ENCODE assay signal across 9 cellular contexts in the genomic region with DNA sequence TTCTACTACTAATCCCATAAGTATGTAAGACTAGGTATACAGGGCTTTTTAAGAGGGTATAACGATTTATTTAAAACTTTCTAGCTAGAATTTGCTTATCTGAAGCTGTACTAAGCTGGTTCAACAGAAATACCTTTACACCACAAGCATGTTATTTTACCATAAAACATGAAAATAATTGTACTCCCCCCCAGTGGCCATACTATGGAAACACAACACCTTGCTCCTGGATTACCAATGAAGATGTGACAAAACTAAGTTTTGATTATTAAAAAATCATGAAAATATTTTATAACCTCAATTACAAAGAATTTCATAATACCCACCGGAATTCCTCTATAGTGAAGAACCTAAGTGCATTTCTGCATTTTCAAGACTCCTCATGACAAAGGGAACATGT. TPM values are rescaled to one million over a fixed set of nuclear protein-coding genes. Genes with fewer than 3 reads are reported as not detected.
DNase-seq lines count a peak whose midpoint lies in the region; ATAC-seq, FAIRE-seq and TF ChIP-seq lines count a peak whose summit lies in the region.
"Had no signal": no experiment of that assay in that cellular context is flagged by ENCODE, and none has a peak within 500 bp of the region (broad histone marks: within the 10 kb centered on the region; RNA-seq: fewer than 3 reads in every experiment).

No MANE protein-coding gene starts in this region.

- no peak overlapping the region for H3K9ac ChIP-seq in OCI-LY1 (ENCODE audit: low read length)

- H3K27ac ChIP-seq in OCI-LY1 (ENCODE audit: low read depth, low read length, poor library complexity, severe bottlenecking): no peak overlapping the region

- H3K4me1 ChIP-seq in OCI-LY1 (ENCODE audit: insufficient read depth, low read length, severe bottlenecking): peaks cover 17% of the 10 kb centered on the region

- H3K9me3 ChIP-seq in OCI-LY1 (ENCODE audit: low read length): no peaks in the 10 kb centered on the region

- no peak overlapping the region for H3K4me3 ChIP-seq in AG10803 (ENCODE audit: low read length)
- no peak overlapping the region for H3K4me3 ChIP-seq in OCI-LY1 (ENCODE audit: low read depth, low read length, poor library complexity, severe bottlenecking)

- H4K20me1 ChIP-seq in OCI-LY1 (ENCODE audit: insufficient read depth, low read length): no peaks in the 10 kb centered on the region

- H2AFZ ChIP-seq in OCI-LY1 (ENCODE audit: low read length): no peak overlapping the region

- H3K36me3 Mint-ChIP-seq in stimulated activated memory B cell treated with anti-CD40 and anti-IgM and Interleukin-4, amounts not matched to agents 10 μg/mL and 1 μg/mL and 100 μg/mL, for 72 hours: no peaks in the 10 kb centered on the region

- peaks cover 45% of the 10 kb centered on the region for H3K4me1 Mint-ChIP-seq in stimulated activated memory B cell treated with anti-CD40 and anti-IgM and Interleukin-4, amounts not matched to agents 10 μg/mL and 1 μg/mL and 100 μg/mL, for 72 hours

- no peaks in the 10 kb centered on the region for H3F3A ChIP-seq in OCI-LY1 (ENCODE audit: insufficient read depth, low read length)

- ATAC-seq in GM18868 (IDR thresholded peaks at IDR 0.05; ENCODE audit: unreplicated experiment) (peak; percentile 49), esophagus mucosa (peak; percentile 26), HG02938 (IDR thresholded peaks at IDR 0.05; ENCODE audit: unreplicated experiment) (no peak)
- peak; percentile 59 for ATAC-seq in stimulated activated memory B cell treated with anti-CD40 and anti-IgM and Interleukin-4, amounts not matched to agents 10 μg/mL and 1 μg/mL and 100 μg/mL, for 72 hours

- no peak overlapping the region for H3K27ac Mint-ChIP-seq in stimulated activated memory B cell treated with anti-CD40 and anti-IgM and Interleukin-4, amounts not matched to agents 10 μg/mL and 1 μg/mL and 100 μg/mL, for 72 hours

- H3K27me3 ChIP-seq in OCI-LY1 (ENCODE audit: insufficient read depth, low read length): no peaks in the 10 kb centered on the region

- no peaks in the 10 kb centered on the region for H3K27me3 Mint-ChIP-seq in stimulated activated memory B cell treated with anti-CD40 and anti-IgM and Interleukin-4, amounts not matched to agents 10 μg/mL and 1 μg/mL and 100 μg/mL, for 72 hours

- peak; percentile 40 for DNase-seq in AG10803 (ENCODE audit: low read depth)
- DNase-seq in activated CD8-positive, alpha-beta memory T cell treated with anti-CD3 and anti-CD28 coated beads, Interleukin-2, amount 50 U/mL, for 48 hours: no peak
- no peak for DNase-seq in frontal cortex (ENCODE audit: low spot score in 2 of 2)

- H3K36me3 ChIP-seq in OCI-LY1 (ENCODE audit: insufficient read depth, low read length): no peaks in the 10 kb centered on the region

- no peaks in the 10 kb centered on the region for H3K9me3 Mint-ChIP-seq in stimulated activated memory B cell treated with anti-CD40 and anti-IgM and Interleukin-4, amounts not matched to agents 10 μg/mL and 1 μg/mL and 100 μg/mL, for 72 hours

- no peak overlapping the region for H3K4me3 Mint-ChIP-seq in stimulated activated memory B cell treated with anti-CD40 and anti-IgM and Interleukin-4, amounts not matched to agents 10 μg/mL and 1 μg/mL and 100 μg/mL, for 72 hours

- H3K79me2 ChIP-seq in OCI-LY1 (ENCODE audit: insufficient read depth, low read length): no peaks in the 10 kb centered on the region

- H3K9me2 ChIP-seq in OCI-LY1 (ENCODE audit: low read depth, low read length): no peaks in the 10 kb centered on the region

- FAIRE-seq in frontal cortex (lab: Jason Lieb, UNC): no peak
- FAIRE-seq: endometrium had no signal

- peak; percentile 54 for TF ChIP-seq CTCF in AG10803 (conservative IDR thresholded peaks at IDR 0.05; ENCODE audit: low read length)
- TF ChIP-seq CTCF in OCI-LY1 (IDR thresholded peaks at IDR 0.05; ENCODE audit: low read length): peak; percentile 43; the same call in 1 of the 2 replicates

- no peak overlapping the region for H3K4me2 ChIP-seq in OCI-LY1 (ENCODE audit: low read length)

RNA-seq across cellular contexts. Expression of a gene that starts 27.3 kb away (rescaled TPM):
- total RNA-seq in esophagus mucosa (6.9 TPM), frontal cortex (28.5 TPM)
